Comparison of ENCODE assay signal across 8 cellular contexts in genomic region chr7:97872025-97872669, GRCh38. TPM values are rescaled to one million over a fixed set of nuclear protein-coding genes. Genes with fewer than 3 reads are reported as not detected.
A peak's percentile ranks its signal among the peaks of the same experiment; 100 is the strongest.
DNase-seq lines count a peak whose midpoint lies in the region; ATAC-seq and TF ChIP-seq lines count a peak whose summit lies in the region.

Gene ASNS (minus strand): TSS chr7:97872408. CDS start chr7:97869156, 3,252 bp downstream.

- POLR2A ChIA-PET in T-cell (lab: Charles Lee): no interaction called here

- CTCF ChIA-PET in T-cell (lab: Charles Lee): interaction anchor here in 1 of 2 donors (0.5 to 1.4 kb wide), 2 partner anchors 99 to 754 kb away, joined by 3 read pairs; partner anchors contain the start of gene SDHAF3

- peaks cover 16 to 20% (median 18%) of the 10 kb centered on the region in 3 donors for H3K4me1 Mint-ChIP-seq in T-cell
- H3K4me1 Mint-ChIP-seq in type B pancreatic cell (ENCODE audit: unreplicated experiment): no peaks in the 10 kb centered on the region

- H3K27me3 Mint-ChIP-seq in T-cell: no peaks in the 10 kb centered on the region
- peaks cover 10% of the 10 kb centered on the region for H3K27me3 Mint-ChIP-seq in type B pancreatic cell

- H3K27ac Mint-ChIP-seq in T-cell (peak within 1 kb of the TSS; percentile 86 to 91), type B pancreatic cell (peak within 1 kb of the TSS; percentile 84)

- H3K36me3 ChIP-seq in heart left ventricle: peaks cover 0 to 7% (median 0%) of the 10 kb centered on the region in 9 donors

- DNase-seq in NCI-H1436 (lab: John Stamatoyannopoulos, UW) (peak; percentile 94), T-cell (peak; percentile 58 to 83 (median 72)), heart left ventricle (peak; percentile 85 to 93 (median 92)), pons (ENCODE audit: low spot score) (peak; percentile 89), type B pancreatic cell (ENCODE audit: extremely low spot score, unreplicated experiment) (peak; percentile 93)

- H3K9me3 Mint-ChIP-seq in T-cell: no peaks in the 10 kb centered on the region
- H3K9me3 Mint-ChIP-seq in type B pancreatic cell: no peaks in the 10 kb centered on the region

- peak; percentile 100 for ATAC-seq in HG02763 (IDR thresholded peaks at IDR 0.05; ENCODE audit: unreplicated experiment)
- peak; percentile 86 to 87 (median 86) for ATAC-seq in T-cell (replicated peaks in 1 of 4)
- ATAC-seq in heart left ventricle: peak; percentile 99 to 100 (median 100)

- peaks cover 17% of the 10 kb centered on the region for H3K36me3 Mint-ChIP-seq in T-cell
- no peaks in the 10 kb centered on the region for H3K36me3 Mint-ChIP-seq in type B pancreatic cell

- TF ChIP-seq CTCF in GM12875 (IDR thresholded peaks at IDR 0.05; ENCODE audit: borderline replicate concordance, insufficient read depth, low read depth, low read length): no peak
- TF ChIP-seq CTCF in heart left ventricle (IDR thresholded peaks at IDR 0.05): peak in 4 of 12 donors; percentile 14 to 33 (median 19)
- no peak for TF ChIP-seq CTCF in type B pancreatic cell (conservative IDR thresholded peaks at IDR 0.05)

- peak within 1 kb of the TSS; percentile 85 to 86 (median 86) for H3K4me3 Mint-ChIP-seq in T-cell
- peak within 1 kb of the TSS; percentile 91 for H3K4me3 Mint-ChIP-seq in type B pancreatic cell

- peaks cover 0 to 14% (median 6%) of the 10 kb centered on the region in 12 donors for H3K4me1 ChIP-seq in heart left ventricle

- H3K27ac ChIP-seq in adipose tissue (ENCODE audit: low read depth, low read length): no peak within 1 kb of the TSS
- peak within 1 kb of the TSS in 8 of 12 donors; percentile 2 to 85 (median 37) for H3K27ac ChIP-seq in heart left ventricle

- TF ChIP-seq POLR2A in heart left ventricle (IDR thresholded peaks at IDR 0.05): peak in 1 of 2 donors; percentile 44

- H3K27me3 ChIP-seq in heart left ventricle: no peaks in the 10 kb centered on the region

- peak within 1 kb of the TSS; percentile 77 for H3K4me3 ChIP-seq in GM12875 (ENCODE audit: low read depth, low read length)
- H3K4me3 ChIP-seq in heart left ventricle: peak within 1 kb of the TSS; percentile 48 to 82 (median 67)

- H3K9me3 ChIP-seq in heart left ventricle: no peaks in the 10 kb centered on the region

- WGBS in adipose tissue, 3 donors: 1% methylated on average over 57 to 58 of the region's 58 CpGs
- WGBS in heart left ventricle, 4 donors: 0 to 1% (median 1%) methylated on average over 8 to 58 of the region's 58 CpGs

- intact Hi-C loops in heart left ventricle (cut with DNase I): no loop called here

RNA-seq across cellular contexts. Expression of gene ASNS, which starts in this region (rescaled TPM):
- total RNA-seq in T-cell (10 to 100 TPM; 15.4 to 46.0 (median 27.7) TPM), heart left ventricle (10 to 100 TPM in 5 of 9 donors, 1 to 10 TPM in 4; 5.3 to 17.8 (median 10.1) TPM), type B pancreatic cell (ENCODE audit: low replicate concordance) (48.0 and 50.5 TPM in 2 replicates)
- polyA plus RNA-seq in adipose tissue (10 to 100 TPM; 12.7 to 16.9 (median 13.6) TPM), heart left ventricle (10 to 100 TPM in 1 of 2 donors, 1 to 10 TPM in 1; 8.3 to 18.6 TPM)
